Comparison of ENCODE assay signal across 1 cellular context in genomic region chr12:80830533-80831088, GRCh38.
TF ChIP-seq lines count a peak whose summit lies in the region.

No MANE protein-coding gene starts in this region.

TF ChIP-seq in WTC11, 78 proteins besides CTCF, POLR2A, EP300 and RAD21 (continued from another document):
- no peak for TF ChIP-seq CDX4 (CRISPR knock-in tag; IDR thresholded peaks at IDR 0.05; ENCODE audit: borderline replicate concordance)
- no peak for TF ChIP-seq PRDM15 (CRISPR knock-in tag; IDR thresholded peaks at IDR 0.05)
- TF ChIP-seq ELF4 (CRISPR knock-in tag; IDR thresholded peaks at IDR 0.05; ENCODE audit: low read depth): no peak
